8 cellular contexts compared by ENCODE assay signal in genomic region chr12:25957898-25958253, GRCh38. TPM values are rescaled to one million over a fixed set of nuclear protein-coding genes. Genes with fewer than 3 reads are reported as not detected.
A peak's percentile ranks its signal among the peaks of the same experiment; 100 is the strongest.
DNase-seq lines count a peak whose midpoint lies in the region; ATAC-seq and TF ChIP-seq lines count a peak whose summit lies in the region.

No MANE protein-coding gene starts in this region.

- peaks cover 25% of the 10 kb centered on the region for H3K4me1 Mint-ChIP-seq in Calu3 (ENCODE audit: low read depth, unreplicated experiment)
- H3K4me1 Mint-ChIP-seq in activated naive CD8-positive, alpha-beta T cell treated with anti-CD3 and anti-CD28 coated beads, Interleukin-2, amount 50 U/mL, for 24 hours: peaks cover 18% of the 10 kb centered on the region

- ATAC-seq in activated naive CD8-positive, alpha-beta T cell treated with anti-CD3 and anti-CD28 coated beads, Interleukin-2, amount 50 U/mL, for 24 hours: peak; percentile 55
- ATAC-seq in HG03342 (IDR thresholded peaks at IDR 0.05; ENCODE audit: unreplicated experiment) (no peak), HG03439 (IDR thresholded peaks at IDR 0.05; ENCODE audit: unreplicated experiment) (no peak)

- TF ChIP-seq EP300 in sigmoid colon (IDR thresholded peaks at IDR 0.05): no peak

- CTCF ChIA-PET in Calu3 (lab: Charles Lee): no interaction called here

- no peaks in the 10 kb centered on the region for H3K27me3 Mint-ChIP-seq in Calu3 (ENCODE audit: unreplicated experiment)
- H3K27me3 Mint-ChIP-seq in activated naive CD8-positive, alpha-beta T cell treated with anti-CD3 and anti-CD28 coated beads, Interleukin-2, amount 50 U/mL, for 24 hours: peaks cover 56% of the 10 kb centered on the region

- H3K4me3 ChIP-seq in HL-60 (replicated peaks; ENCODE audit: insufficient read depth, low read length) (peak overlapping the region; percentile 32), sigmoid colon (peak overlapping the region; percentile 55 to 93 (median 88))

- 7 to 8% methylated on average over 11 of the region's 11 CpGs for WGBS in sigmoid colon, 2 donors

- no peak overlapping the region for H3K27ac Mint-ChIP-seq in Calu3 (ENCODE audit: unreplicated experiment)
- no peak overlapping the region for H3K27ac Mint-ChIP-seq in activated naive CD8-positive, alpha-beta T cell treated with anti-CD3 and anti-CD28 coated beads, Interleukin-2, amount 50 U/mL, for 24 hours

- peaks cover 0 to 35% (median 33%) of the 10 kb centered on the region in 4 donors for H3K4me1 ChIP-seq in sigmoid colon

- H3K36me3 ChIP-seq in sigmoid colon: peaks cover 0 to 4% (median 2%) of the 10 kb centered on the region in 4 donors

- no peak for DNase-seq in Calu3
- no peak for DNase-seq in HL-60 (ENCODE audit: low read depth in 1 of 2, low spot score in 1 of 2)
- peak; percentile 12 for DNase-seq in activated naive CD8-positive, alpha-beta T cell treated with anti-CD3 and anti-CD28 coated beads, Interleukin-2, amount 50 U/mL, for 24 hours
- DNase-seq in hepatic stellate cell (ENCODE audit: low spot score): peak; percentile 67
- no peak for DNase-seq in sigmoid colon
- DNase-seq in DMS79 treated with DMSO at 0.1 percent for 48 hours (lab: John Stamatoyannopoulos, UW): no peak

- H3K36me3 Mint-ChIP-seq in Calu3 (ENCODE audit: insufficient read depth, unreplicated experiment): peaks cover 21% of the 10 kb centered on the region
- H3K36me3 Mint-ChIP-seq in activated naive CD8-positive, alpha-beta T cell treated with anti-CD3 and anti-CD28 coated beads, Interleukin-2, amount 50 U/mL, for 24 hours (ENCODE audit: low read depth): no peaks in the 10 kb centered on the region

- TF ChIP-seq CTCF in Calu3 (IDR thresholded peaks at IDR 0.05; ENCODE audit: unreplicated experiment) (no peak), HL-60 (IDR thresholded peaks at IDR 0.05; ENCODE audit: insufficient read depth, low read length) (no peak), sigmoid colon (IDR thresholded peaks at IDR 0.05) (no peak)

- H3K9me3 ChIP-seq in sigmoid colon: no peaks in the 10 kb centered on the region

- H3K27me3 ChIP-seq in HL-60 (ENCODE audit: insufficient read depth, poor library complexity, severe bottlenecking): peaks cover 34% of the 10 kb centered on the region
- H3K27me3 ChIP-seq in sigmoid colon: no peaks in the 10 kb centered on the region

- no peak for TF ChIP-seq POLR2A in sigmoid colon (IDR thresholded peaks at IDR 0.05)

- no peak overlapping the region for H3K27ac ChIP-seq in HL-60 (replicated peaks)
- peak overlapping the region; percentile 93 to 96 (median 94) for H3K27ac ChIP-seq in sigmoid colon

- BruUV-seq in Calu3 (replicated peaks; lab: Mats Ljungman, UMichigan): TSS peak; percentile 49

- intact Hi-C loops in Calu3 (cut with micrococcal nuclease; ENCODE audit: unreplicated experiment) (no loop called here), sigmoid colon (cut with DNase I) (loop anchor here (1.0 to 5.0 kb wide), 4 partner anchors 59 to 761 kb away; partner anchors contain the start of genes DNAI7 and ETFRF1)

- no peaks in the 10 kb centered on the region for H3K9me3 Mint-ChIP-seq in Calu3 (ENCODE audit: low read depth, unreplicated experiment)
- H3K9me3 Mint-ChIP-seq in activated naive CD8-positive, alpha-beta T cell treated with anti-CD3 and anti-CD28 coated beads, Interleukin-2, amount 50 U/mL, for 24 hours: no peaks in the 10 kb centered on the region

- H3K4me3 Mint-ChIP-seq in Calu3 (ENCODE audit: low read depth, unreplicated experiment): peak overlapping the region; percentile 82
- peak overlapping the region; percentile 70 for H3K4me3 Mint-ChIP-seq in activated naive CD8-positive, alpha-beta T cell treated with anti-CD3 and anti-CD28 coated beads, Interleukin-2, amount 50 U/mL, for 24 hours

RNA-seq across cellular contexts. Expression of gene RASSF8, which starts 0.6 kb away (rescaled TPM):
- total RNA-seq in Calu3 (2022): 17.4 and 26.6 TPM in 2 replicates
- 100 to 1,000 TPM in 1 of 4 donors, 10 to 100 TPM in 3; 74.0 to 109 (median 89.4) TPM for total RNA-seq in sigmoid colon
- 1 to 10 TPM in 2 of 3 donors, under 1 TPM in 1; 0.92 to 6.0 (median 3.1) TPM for polyA plus RNA-seq in sigmoid colon

Comparison
In these comparisons a context has a peak if more than half of its experiments do, and no peak if none do; other contexts are left out.
1. DNase-seq: peak in activated naive CD8-positive, alpha-beta T cell treated with anti-CD3 and anti-CD28 coated beads, Interleukin-2, amount 50 U/mL, for 24 hours (single experiment) and hepatic stellate cell (single experiment); none in Calu3 (single experiment), HL-60 (0 of 2), sigmoid colon (single experiment) and DMS79 treated with DMSO at 0.1 percent for 48 hours (single experiment).